Comparison of ENCODE assay signal across 2 cellular contexts in the genomic region with DNA sequence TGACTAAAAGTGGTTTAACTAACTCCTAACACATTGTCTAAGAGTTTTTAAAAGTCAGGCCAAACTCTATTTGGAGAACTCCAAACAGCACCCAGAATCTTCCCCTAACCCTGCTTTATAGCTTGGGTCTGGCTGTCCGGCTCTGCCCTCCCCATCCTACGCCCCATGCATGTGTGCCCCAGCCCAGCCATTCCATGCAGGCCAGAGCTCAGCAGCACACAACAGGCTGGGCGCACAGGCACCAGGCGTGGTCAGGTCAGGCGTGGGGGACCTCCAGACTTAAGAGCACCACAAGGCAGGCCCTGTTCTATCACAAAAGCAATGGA.
TF ChIP-seq lines count a peak whose summit lies in the region.

No MANE protein-coding gene starts in this region.

TF ChIP-seq in SK-N-SH, 30 proteins besides CTCF, POLR2A, EP300 and RAD21:
- TF ChIP-seq, protein P1, sequence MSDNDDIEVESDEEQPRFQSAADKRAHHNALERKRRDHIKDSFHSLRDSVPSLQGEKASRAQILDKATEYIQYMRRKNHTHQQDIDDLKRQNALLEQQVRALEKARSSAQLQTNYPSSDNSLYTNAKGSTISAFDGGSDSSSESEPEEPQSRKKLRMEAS (IDR thresholded peaks at IDR 0.05; ENCODE audit: low read depth): no peak

TF ChIP-seq in SK-N-SH treated with all-trans-retinoic acid at 6 μM for 48 hours, 23 proteins besides CTCF, POLR2A, EP300 and RAD21 (continued from another document):
- TF ChIP-seq, protein P2, sequence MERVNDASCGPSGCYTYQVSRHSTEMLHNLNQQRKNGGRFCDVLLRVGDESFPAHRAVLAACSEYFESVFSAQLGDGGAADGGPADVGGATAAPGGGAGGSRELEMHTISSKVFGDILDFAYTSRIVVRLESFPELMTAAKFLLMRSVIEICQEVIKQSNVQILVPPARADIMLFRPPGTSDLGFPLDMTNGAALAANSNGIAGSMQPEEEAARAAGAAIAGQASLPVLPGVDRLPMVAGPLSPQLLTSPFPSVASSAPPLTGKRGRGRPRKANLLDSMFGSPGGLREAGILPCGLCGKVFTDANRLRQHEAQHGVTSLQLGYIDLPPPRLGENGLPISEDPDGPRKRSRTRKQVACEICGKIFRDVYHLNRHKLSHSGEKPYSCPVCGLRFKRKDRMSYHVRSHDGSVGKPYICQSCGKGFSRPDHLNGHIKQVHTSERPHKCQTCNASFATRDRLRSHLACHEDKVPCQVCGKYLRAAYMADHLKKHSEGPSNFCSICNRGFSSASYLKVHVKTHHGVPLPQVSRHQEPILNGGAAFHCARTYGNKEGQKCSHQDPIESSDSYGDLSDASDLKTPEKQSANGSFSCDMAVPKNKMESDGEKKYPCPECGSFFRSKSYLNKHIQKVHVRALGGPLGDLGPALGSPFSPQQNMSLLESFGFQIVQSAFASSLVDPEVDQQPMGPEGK (CRISPR knock-in tag; IDR thresholded peaks at IDR 0.05; ENCODE audit: borderline replicate concordance): no peak
- TF ChIP-seq, protein P3, sequence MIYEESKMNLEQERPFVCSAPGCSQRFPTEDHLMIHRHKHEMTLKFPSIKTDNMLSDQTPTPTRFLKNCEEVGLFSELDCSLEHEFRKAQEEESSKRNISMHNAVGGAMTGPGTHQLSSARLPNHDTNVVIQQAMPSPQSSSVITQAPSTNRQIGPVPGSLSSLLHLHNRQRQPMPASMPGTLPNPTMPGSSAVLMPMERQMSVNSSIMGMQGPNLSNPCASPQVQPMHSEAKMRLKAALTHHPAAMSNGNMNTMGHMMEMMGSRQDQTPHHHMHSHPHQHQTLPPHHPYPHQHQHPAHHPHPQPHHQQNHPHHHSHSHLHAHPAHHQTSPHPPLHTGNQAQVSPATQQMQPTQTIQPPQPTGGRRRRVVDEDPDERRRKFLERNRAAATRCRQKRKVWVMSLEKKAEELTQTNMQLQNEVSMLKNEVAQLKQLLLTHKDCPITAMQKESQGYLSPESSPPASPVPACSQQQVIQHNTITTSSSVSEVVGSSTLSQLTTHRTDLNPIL (CRISPR knock-in tag; IDR thresholded peaks at IDR 0.05; ENCODE audit: low read depth): no peak
- TF ChIP-seq PPARA (CRISPR knock-in tag; IDR thresholded peaks at IDR 0.05; ENCODE audit: borderline replicate concordance): no peak
- TF ChIP-seq OSR1 (CRISPR knock-in tag; IDR thresholded peaks at IDR 0.05): no peak
- no peak for TF ChIP-seq ARNTL (CRISPR knock-in tag; IDR thresholded peaks at IDR 0.05; ENCODE audit: borderline replicate concordance, low read depth)
- TF ChIP-seq, protein P4, sequence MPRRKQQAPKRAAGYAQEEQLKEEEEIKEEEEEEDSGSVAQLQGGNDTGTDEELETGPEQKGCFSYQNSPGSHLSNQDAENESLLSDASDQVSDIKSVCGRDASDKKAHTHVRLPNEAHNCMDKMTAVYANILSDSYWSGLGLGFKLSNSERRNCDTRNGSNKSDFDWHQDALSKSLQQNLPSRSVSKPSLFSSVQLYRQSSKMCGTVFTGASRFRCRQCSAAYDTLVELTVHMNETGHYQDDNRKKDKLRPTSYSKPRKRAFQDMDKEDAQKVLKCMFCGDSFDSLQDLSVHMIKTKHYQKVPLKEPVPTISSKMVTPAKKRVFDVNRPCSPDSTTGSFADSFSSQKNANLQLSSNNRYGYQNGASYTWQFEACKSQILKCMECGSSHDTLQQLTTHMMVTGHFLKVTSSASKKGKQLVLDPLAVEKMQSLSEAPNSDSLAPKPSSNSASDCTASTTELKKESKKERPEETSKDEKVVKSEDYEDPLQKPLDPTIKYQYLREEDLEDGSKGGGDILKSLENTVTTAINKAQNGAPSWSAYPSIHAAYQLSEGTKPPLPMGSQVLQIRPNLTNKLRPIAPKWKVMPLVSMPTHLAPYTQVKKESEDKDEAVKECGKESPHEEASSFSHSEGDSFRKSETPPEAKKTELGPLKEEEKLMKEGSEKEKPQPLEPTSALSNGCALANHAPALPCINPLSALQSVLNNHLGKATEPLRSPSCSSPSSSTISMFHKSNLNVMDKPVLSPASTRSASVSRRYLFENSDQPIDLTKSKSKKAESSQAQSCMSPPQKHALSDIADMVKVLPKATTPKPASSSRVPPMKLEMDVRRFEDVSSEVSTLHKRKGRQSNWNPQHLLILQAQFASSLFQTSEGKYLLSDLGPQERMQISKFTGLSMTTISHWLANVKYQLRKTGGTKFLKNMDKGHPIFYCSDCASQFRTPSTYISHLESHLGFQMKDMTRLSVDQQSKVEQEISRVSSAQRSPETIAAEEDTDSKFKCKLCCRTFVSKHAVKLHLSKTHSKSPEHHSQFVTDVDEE (CRISPR knock-in tag; IDR thresholded peaks at IDR 0.05): no peak
- TF ChIP-seq ESRRG (CRISPR knock-in tag; IDR thresholded peaks at IDR 0.05): no peak
